ENCODE assay signal across 15 cellular contexts in genomic region chr16:84540194-84540593, GRCh38. TPM values are rescaled to one million over a fixed set of nuclear protein-coding genes. Genes with fewer than 3 reads are reported as not detected.
DNase-seq lines count a peak whose midpoint lies in the region; ATAC-seq, FAIRE-seq and TF ChIP-seq lines count a peak whose summit lies in the region.
"Had no signal": no experiment of that assay in that cellular context is flagged by ENCODE, and none has a peak within 500 bp of the region (broad histone marks: within the 10 kb centered on the region; RNA-seq: fewer than 3 reads in every experiment).

No MANE protein-coding gene starts in this region.

- FAIRE-seq in GM12891 (lab: Jason Lieb, UNC): no peak
- FAIRE-seq: G401.6 had no signal

- no peak overlapping the region for H3K4me2 ChIP-seq in mesenchymal stem cell (ENCODE audit: low read length, poor library complexity, severe bottlenecking)
- H3K4me2 ChIP-seq: GM23338 had no signal

- ATAC-seq in T-helper 17 cell: no peak
- ATAC-seq: GM23338, HCT116 had no signal

- CTCF ChIA-PET in Caco-2 (lab: Charles Lee): interaction anchor here (0.5 kb wide), 1 partner anchor 428 kb away, joined by 3 read pairs; no protein-coding TSS in a partner anchor

- no peaks in the 10 kb centered on the region for H3K27me3 Mint-ChIP-seq in Caco-2 (ENCODE audit: insufficient read depth, unreplicated experiment)
- H3K27me3 Mint-ChIP-seq in T-helper 17 cell: no peaks in the 10 kb centered on the region
- H3K27me3 Mint-ChIP-seq: CD4-positive, alpha-beta memory T cell had no signal

- no peak overlapping the region for H3K14ac ChIP-seq in mesenchymal stem cell (ENCODE audit: low read length in 2 of 2)

- peak overlapping the region; percentile 58 for H4K91ac ChIP-seq in mesenchymal stem cell (ENCODE audit: low read length)

- H2AFZ ChIP-seq in mesenchymal stem cell (ENCODE audit: low read depth, low read length): no peak overlapping the region
- H2AFZ ChIP-seq: GM23338 had no signal

- DNase-seq in Caco-2 (peak; percentile 58 to 61), mesenchymal stem cell (no peak), T-helper 17 cell (no peak), GM12891 (ENCODE audit: insufficient read length, low spot score) (no peak), caudate nucleus (lab: John Stamatoyannopoulos, UW) (no peak)
- DNase-seq: C1 segment of cervical spinal cord; CD4-positive, alpha-beta memory T cell; COR-L47; DMS153; DND-41; H9 had no signal

- H3K9me3 Mint-ChIP-seq in Caco-2 (ENCODE audit: unreplicated experiment): no peaks in the 10 kb centered on the region
- H3K9me3 Mint-ChIP-seq: CD4-positive, alpha-beta memory T cell; GM23338; H9 had no signal

- no peak overlapping the region for H3K23ac ChIP-seq in mesenchymal stem cell (ENCODE audit: low read length in 2 of 2)

- H3K36me3 Mint-ChIP-seq in Caco-2 (ENCODE audit: insufficient read depth, unreplicated experiment) (peaks cover 14% of the 10 kb centered on the region), T-helper 17 cell (ENCODE audit: low read depth) (peaks cover 5% of the 10 kb centered on the region)

- WGBS in mesenchymal stem cell: 98% methylated on average over 4 of the region's 4 CpGs

- H2AK5ac ChIP-seq in mesenchymal stem cell (ENCODE audit: low read length, severe bottlenecking): peak overlapping the region; percentile 11

- H3K9ac ChIP-seq in mesenchymal stem cell (ENCODE audit: low read length): no peak overlapping the region

- no peak overlapping the region for H2BK15ac ChIP-seq in mesenchymal stem cell (ENCODE audit: low read depth, poor library complexity, severe bottlenecking)

- no peaks in the 10 kb centered on the region for H3K79me1 ChIP-seq in mesenchymal stem cell (replicated peaks; ENCODE audit: low read length, poor library complexity, severe bottlenecking)

- peak overlapping the region; percentile 10 to 24 for H3K4ac ChIP-seq in mesenchymal stem cell (ENCODE audit: low read depth in 1 of 2, low read length in 2 of 2)

- BruUV-seq in Caco-2 (replicated peaks; lab: Mats Ljungman, UMichigan): no TSS peak

- TF ChIP-seq CTCF in Caco-2 (IDR thresholded peaks at IDR 0.05; ENCODE audit: insufficient read depth in 1 of 2, low read depth in 1 of 2, low read length in 1 of 2, severe bottlenecking in 1 of 2, unreplicated experiment in 1 of 2) (no peak), VCaP (conservative IDR thresholded peaks at IDR 0.05) (no peak)

- H2BK5ac ChIP-seq in mesenchymal stem cell (ENCODE audit: low read depth, low read length, poor library complexity, severe bottlenecking): no peak overlapping the region

- intact Hi-C loops in Caco-2 (cut with micrococcal nuclease; ENCODE audit: unreplicated experiment): no loop called here

- TF ChIP-seq POLR2A in GM12891 (IDR thresholded peaks at IDR 0.05; ENCODE audit: low read depth, low read length): no peak

- H3K9me3 ChIP-seq in Caco-2 (no peaks in the 10 kb centered on the region), mesenchymal stem cell (ENCODE audit: control insufficient read depth, low read length) (no peaks in the 10 kb centered on the region), T-helper 17 cell (ENCODE audit: control insufficient read depth, low read length, poor library complexity, severe bottlenecking) (no peaks in the 10 kb centered on the region)

- POLR2A ChIA-PET in Caco-2 (lab: Charles Lee): no interaction called here

- H3K4me1 Mint-ChIP-seq in Caco-2 (ENCODE audit: low read depth, unreplicated experiment) (peaks cover 39% of the 10 kb centered on the region), T-helper 17 cell (peaks cover 14% of the 10 kb centered on the region)

- H3K4me3 ChIP-seq in Caco-2 (ENCODE audit: low read depth, low read length) (no peak overlapping the region), mesenchymal stem cell (ENCODE audit: insufficient read depth in 1 of 2, low read depth in 1 of 2, low read length in 2 of 2) (no peak overlapping the region)
- H3K4me3 ChIP-seq: GM23338 had no signal

- H3K4me3 Mint-ChIP-seq in Caco-2 (ENCODE audit: unreplicated experiment) (no peak overlapping the region), T-helper 17 cell (no peak overlapping the region)
- H3K4me3 Mint-ChIP-seq: CD4-positive, alpha-beta memory T cell; GM23338; H9 had no signal

- no peaks in the 10 kb centered on the region for H3K36me3 ChIP-seq in Caco-2 (ENCODE audit: control insufficient read depth, insufficient read depth, low read length)
- no peaks in the 10 kb centered on the region for H3K36me3 ChIP-seq in mesenchymal stem cell (ENCODE audit: control insufficient read depth in 1 of 2, insufficient read depth in 2 of 2, low read depth in 1 of 2, low read length in 2 of 2)

- peak overlapping the region; percentile 56 for H3K27ac ChIP-seq in VCaP
- no peak overlapping the region for H3K27ac ChIP-seq in mesenchymal stem cell (ENCODE audit: low read length, poor library complexity, severe bottlenecking)
- no peak overlapping the region for H3K27ac ChIP-seq in caudate nucleus (ENCODE audit: low read depth, low read length)

- H2BK120ac ChIP-seq in mesenchymal stem cell (ENCODE audit: low read depth, low read length): no peak overlapping the region

- H4K8ac ChIP-seq in mesenchymal stem cell (ENCODE audit: low read length): no peak overlapping the region

- H3K4me1 ChIP-seq in Caco-2 (peaks cover 78% of the 10 kb centered on the region), mesenchymal stem cell (ENCODE audit: control insufficient read depth, insufficient read depth, low read depth, low read length) (peaks cover 22% of the 10 kb centered on the region)

- no peaks in the 10 kb centered on the region for H3K27me3 ChIP-seq in Caco-2 (replicated peaks; ENCODE audit: control insufficient read depth, insufficient read depth, low read length)
- peaks cover 0 to 7% of the 10 kb centered on the region in 2 experiments for H3K27me3 ChIP-seq in mesenchymal stem cell (ENCODE audit: control insufficient read depth in 1 of 2, insufficient read depth in 1 of 2, low read length in 2 of 2)

- H3K27ac Mint-ChIP-seq in Caco-2 (ENCODE audit: unreplicated experiment): peak overlapping the region; percentile 85
- H3K27ac Mint-ChIP-seq in T-helper 17 cell: no peak overlapping the region
- H3K27ac Mint-ChIP-seq: CD4-positive, alpha-beta memory T cell; GM23338; H9 had no signal

- H2BK12ac ChIP-seq in mesenchymal stem cell (ENCODE audit: low read length in 2 of 2): peak overlapping the region in 1 of 2 experiments; percentile 1

- peak overlapping the region in 1 of 2 experiments; percentile 37 for H3K18ac ChIP-seq in mesenchymal stem cell (ENCODE audit: low read depth in 1 of 2, low read length in 2 of 2)

TF ChIP-seq in GM12891, 5 proteins besides CTCF, POLR2A, EP300 and RAD21:
- TF ChIP-seq SPI1 (IDR thresholded peaks at IDR 0.05; ENCODE audit: low read depth, low read length) (no peak), POU2F2 (IDR thresholded peaks at IDR 0.05; ENCODE audit: low read depth, low read length) (no peak), TAF1 (IDR thresholded peaks at IDR 0.05; ENCODE audit: low read depth, low read length) (no peak), POLR2AphosphoS5 (IDR thresholded peaks at IDR 0.05; ENCODE audit: low read depth, low read length) (no peak), PAX5 (IDR thresholded peaks at IDR 0.05; ENCODE audit: insufficient read depth, low read length, severe bottlenecking) (no peak)

RNA-seq across cellular contexts. Expression of gene MEAK7, which starts 35.7 kb away (rescaled TPM):
- 30.9 and 32.7 TPM in 2 replicates for total RNA-seq in Caco-2 (2022)
- polyA plus RNA-seq in mesenchymal stem cell (2013, experiment 1 of 2): 13.8 TPM
- polyA plus RNA-seq in mesenchymal stem cell (2013, experiment 2 of 2): 14.8 TPM
- 1 to 10 TPM; 5.7 to 8.9 TPM for total RNA-seq in T-helper 17 cell
- 2.6 TPM for polyA plus RNA-seq in GM12891 (2012; ENCODE audit: low read depth, missing spikeins)

Comparison
In these comparisons a context has a peak if more than half of its experiments do, and no peak if none do; other contexts are left out.
1. DNase-seq: peak in Caco-2 (2 of 2); none in mesenchymal stem cell (single experiment), T-helper 17 cell (0 of 3), GM12891 (single experiment) and caudate nucleus (0 of 61).